ENCODE assay signal across 15 cellular contexts in the genomic region with DNA sequence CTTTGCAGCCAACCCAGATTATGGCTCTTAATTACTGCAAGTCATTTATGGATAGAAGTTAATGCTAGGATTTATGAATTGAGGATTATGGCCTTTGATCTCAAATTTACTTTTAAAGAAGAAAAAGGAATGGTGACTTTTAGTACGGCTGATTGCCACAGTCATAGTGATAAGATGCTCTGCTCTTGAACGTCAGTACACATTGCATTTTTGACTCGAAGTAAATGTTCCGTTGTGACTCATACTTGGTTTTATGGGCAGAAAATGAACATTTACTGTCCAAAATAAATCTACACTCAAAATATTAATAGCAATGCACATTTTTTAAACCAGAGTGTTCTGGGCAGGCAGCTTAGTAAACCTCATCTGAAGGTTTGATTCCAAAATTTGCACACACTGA. TPM values are rescaled to one million over a fixed set of nuclear protein-coding genes. Genes with fewer than 3 reads are reported as not detected.
DNase-seq lines count a peak whose midpoint lies in the region; ATAC-seq and TF ChIP-seq lines count a peak whose summit lies in the region.
"Had no signal": no experiment of that assay in that cellular context is flagged by ENCODE, and none has a peak within 500 bp of the region (broad histone marks: within the 10 kb centered on the region; RNA-seq: fewer than 3 reads in every experiment).

No MANE protein-coding gene starts in this region.

- H3K9me3 Mint-ChIP-seq in neural crest cell (peaks cover under 1% of the 10 kb centered on the region), glutamatergic neuron (ENCODE audit: unreplicated experiment) (no peaks in the 10 kb centered on the region)
- H3K9me3 Mint-ChIP-seq: activated CD8-positive, alpha-beta T cell treated with anti-CD3 and anti-CD28 coated beads for 36 hours; activated naive CD4-positive, alpha-beta T cell treated with anti-CD3 and anti-CD28 coated beads, Interleukin-2, amount 50 U/mL, for 24 hours had no signal

- peak overlapping the region; percentile 78 for H3K4me3 ChIP-seq in AG10803 (ENCODE audit: low read length)
- peak overlapping the region in 3 of 4 donors; percentile 44 to 59 (median 49) for H3K4me3 ChIP-seq in esophagus muscularis mucosa
- no peak overlapping the region for H3K4me3 ChIP-seq in thyroid gland (replicated peaks in 1 of 3)
- H3K4me3 ChIP-seq: BLaER1 had no signal

- H3K4me1 ChIP-seq in esophagus muscularis mucosa = peaks cover 26 to 52% (median 37%) of the 10 kb centered on the region in 4 donors
- H3K4me1 ChIP-seq in thyroid gland = peaks cover 0 to 4% of the 10 kb centered on the region in 2 donors

- H3K27ac ChIP-seq in esophagus muscularis mucosa (replicated peaks in 1 of 4) = peak overlapping the region; percentile 1 to 71 (median 58)
- peak overlapping the region in 1 of 3 donors; percentile 14 for H3K27ac ChIP-seq in thyroid gland
- H3K27ac ChIP-seq: BLaER1, neutrophil had no signal

- peaks cover under 1% of the 10 kb centered on the region for H3K36me3 Mint-ChIP-seq in neural crest cell (ENCODE audit: low read depth)
- peaks cover 1% of the 10 kb centered on the region for H3K36me3 Mint-ChIP-seq in glutamatergic neuron (ENCODE audit: unreplicated experiment)
- H3K36me3 Mint-ChIP-seq: activated naive CD4-positive, alpha-beta T cell treated with anti-CD3 and anti-CD28 coated beads, Interleukin-2, amount 50 U/mL, for 24 hours had no signal

- intact Hi-C loops in esophagus muscularis mucosa (cut with DNase I) = no loop called here
- intact Hi-C loops in thyroid gland (cut with DNase I) = no loop called here

- no peak for TF ChIP-seq CTCF in AG10803 (conservative IDR thresholded peaks at IDR 0.05; ENCODE audit: low read length)
- no peak for TF ChIP-seq CTCF in esophagus muscularis mucosa (IDR thresholded peaks at IDR 0.05)
- no peak for TF ChIP-seq CTCF in neural crest cell (conservative IDR thresholded peaks at IDR 0.05)
- TF ChIP-seq CTCF in thyroid gland (IDR thresholded peaks at IDR 0.05) = no peak
- TF ChIP-seq CTCF in glutamatergic neuron (IDR thresholded peaks at IDR 0.05; ENCODE audit: partially characterized antibody, unreplicated experiment) = no peak

- no peaks in the 10 kb centered on the region for H3K27me3 ChIP-seq in esophagus muscularis mucosa
- no peaks in the 10 kb centered on the region for H3K27me3 ChIP-seq in thyroid gland
- H3K27me3 ChIP-seq: BLaER1 had no signal

- H3K4me1 Mint-ChIP-seq in neural crest cell = peaks cover 37% of the 10 kb centered on the region
- H3K4me1 Mint-ChIP-seq in glutamatergic neuron (ENCODE audit: low read depth, unreplicated experiment) = peaks cover 13% of the 10 kb centered on the region
- H3K4me1 Mint-ChIP-seq: activated naive CD4-positive, alpha-beta T cell treated with anti-CD3 and anti-CD28 coated beads, Interleukin-2, amount 50 U/mL, for 24 hours; T-helper 17 cell had no signal

- TF ChIP-seq POLR2A in esophagus muscularis mucosa (IDR thresholded peaks at IDR 0.05; ENCODE audit: low read depth) (no peak), thyroid gland (IDR thresholded peaks at IDR 0.05) (no peak)

- no peak for TF ChIP-seq EP300 in esophagus muscularis mucosa (IDR thresholded peaks at IDR 0.05)

- peak overlapping the region; percentile 79 for H3K4me3 Mint-ChIP-seq in neural crest cell
- H3K4me3 Mint-ChIP-seq in glutamatergic neuron (ENCODE audit: unreplicated experiment) = no peak overlapping the region
- H3K4me3 Mint-ChIP-seq: activated CD8-positive, alpha-beta T cell treated with anti-CD3 and anti-CD28 coated beads for 36 hours; activated naive CD4-positive, alpha-beta T cell treated with anti-CD3 and anti-CD28 coated beads, Interleukin-2, amount 50 U/mL, for 24 hours; T-helper 17 cell had no signal

- WGBS in esophagus muscularis mucosa = 62% methylated on average over 4 of the region's 4 CpGs
- 67 to 76% methylated on average over 4 of the region's 4 CpGs for WGBS in thyroid gland, 2 donors

- no peaks in the 10 kb centered on the region for H3K9me3 ChIP-seq in esophagus muscularis mucosa
- H3K9me3 ChIP-seq in thyroid gland = no peaks in the 10 kb centered on the region
- H3K9me3 ChIP-seq: BLaER1, neutrophil had no signal

- H3K27ac Mint-ChIP-seq in neural crest cell (ENCODE audit: unreplicated experiment) (no peak overlapping the region), glutamatergic neuron (ENCODE audit: unreplicated experiment) (no peak overlapping the region)
- H3K27ac Mint-ChIP-seq: activated CD8-positive, alpha-beta T cell treated with anti-CD3 and anti-CD28 coated beads for 36 hours; activated naive CD4-positive, alpha-beta T cell treated with anti-CD3 and anti-CD28 coated beads, Interleukin-2, amount 50 U/mL, for 24 hours; T-helper 17 cell had no signal

- H3K27me3 Mint-ChIP-seq in neural crest cell (ENCODE audit: low read depth) (peaks cover 89% of the 10 kb centered on the region), glutamatergic neuron (ENCODE audit: unreplicated experiment) (no peaks in the 10 kb centered on the region)

- H3K36me3 ChIP-seq in esophagus muscularis mucosa (no peaks in the 10 kb centered on the region), thyroid gland (no peaks in the 10 kb centered on the region)
- H3K36me3 ChIP-seq: BLaER1, neutrophil had no signal

- peak; percentile 63 for DNase-seq in AG10803 (ENCODE audit: low read depth)
- DNase-seq in RKO (ENCODE audit: low spot score) = peak; percentile 62
- no peak for DNase-seq in esophagus muscularis mucosa (ENCODE audit: extremely low spot score)
- no peak for DNase-seq in neural crest cell (ENCODE audit: low read depth, low spot score)
- no peak for DNase-seq in left lobe of liver (ENCODE audit: low spot score)
- DNase-seq in thyroid gland = no peak
- no peak for DNase-seq in glutamatergic neuron
- DNase-seq: activated CD8-positive, alpha-beta T cell treated with anti-CD3 and anti-CD28 coated beads for 36 hours; NCI-H1694; stimulated activated naive CD8-positive, alpha-beta T cell treated with anti-CD3 and anti-CD28 coated beads, Interleukin-15, Interleukin-2, amounts not matched to agents 100 U/mL and 50 U/mL, for 24 hours; T-helper 17 cell had no signal

- ATAC-seq in left lobe of liver (no peak), GM18870 (IDR thresholded peaks at IDR 0.05; ENCODE audit: unreplicated experiment) (no peak)
- ATAC-seq: activated CD8-positive, alpha-beta T cell treated with anti-CD3 and anti-CD28 coated beads for 36 hours; stimulated activated naive CD8-positive, alpha-beta T cell treated with anti-CD3 and anti-CD28 coated beads, Interleukin-15, Interleukin-2, amounts not matched to agents 100 U/mL and 50 U/mL, for 24 hours; T-helper 17 cell had no signal

RNA-seq across cellular contexts. Expression of gene ADAMTSL1, which starts 0.8 kb away (rescaled TPM):
- total RNA-seq in esophagus muscularis mucosa (100 to 1,000 TPM in 3 of 4 donors, 10 to 100 TPM in 1; 81.7 to 172 (median 145) TPM), neural crest cell (2.3 and 2.5 TPM in 2 replicates), left lobe of liver (1.9 TPM), thyroid gland (1 to 10 TPM; 1.6 to 9.0 (median 4.8) TPM), glutamatergic neuron (ENCODE audit: unreplicated experiment) (0.91 TPM)
- total RNA-seq: activated CD8-positive, alpha-beta T cell treated with anti-CD3 and anti-CD28 coated beads for 36 hours; T-helper 17 cell had no signal

Comparison
In these comparisons a context has a peak if more than half of its experiments do, and no peak if none do; other contexts are left out.
1. DNase-seq: peak in AG10803 (single experiment) and RKO (single experiment); none in esophagus muscularis mucosa (single experiment), neural crest cell (single experiment), left lobe of liver (single experiment), thyroid gland (0 of 2) and glutamatergic neuron (single experiment).
2. H3K4me3 ChIP-seq: peak in AG10803 (single experiment) and esophagus muscularis mucosa (3 of 4); none in thyroid gland (0 of 3).
3. RNA of gene ADAMTSL1, which starts 0.8 kb away (total RNA-seq): 81.7 to 172 TPM in esophagus muscularis mucosa; 1.6 to 9.0 TPM in thyroid gland, 2.3 to 2.5 TPM in neural crest cell, 1.9 TPM in left lobe of liver (single experiment) and 0.91 TPM in glutamatergic neuron (single experiment); every median in the first group is over 4 times any median in the second.